In the genomic region with DNA sequence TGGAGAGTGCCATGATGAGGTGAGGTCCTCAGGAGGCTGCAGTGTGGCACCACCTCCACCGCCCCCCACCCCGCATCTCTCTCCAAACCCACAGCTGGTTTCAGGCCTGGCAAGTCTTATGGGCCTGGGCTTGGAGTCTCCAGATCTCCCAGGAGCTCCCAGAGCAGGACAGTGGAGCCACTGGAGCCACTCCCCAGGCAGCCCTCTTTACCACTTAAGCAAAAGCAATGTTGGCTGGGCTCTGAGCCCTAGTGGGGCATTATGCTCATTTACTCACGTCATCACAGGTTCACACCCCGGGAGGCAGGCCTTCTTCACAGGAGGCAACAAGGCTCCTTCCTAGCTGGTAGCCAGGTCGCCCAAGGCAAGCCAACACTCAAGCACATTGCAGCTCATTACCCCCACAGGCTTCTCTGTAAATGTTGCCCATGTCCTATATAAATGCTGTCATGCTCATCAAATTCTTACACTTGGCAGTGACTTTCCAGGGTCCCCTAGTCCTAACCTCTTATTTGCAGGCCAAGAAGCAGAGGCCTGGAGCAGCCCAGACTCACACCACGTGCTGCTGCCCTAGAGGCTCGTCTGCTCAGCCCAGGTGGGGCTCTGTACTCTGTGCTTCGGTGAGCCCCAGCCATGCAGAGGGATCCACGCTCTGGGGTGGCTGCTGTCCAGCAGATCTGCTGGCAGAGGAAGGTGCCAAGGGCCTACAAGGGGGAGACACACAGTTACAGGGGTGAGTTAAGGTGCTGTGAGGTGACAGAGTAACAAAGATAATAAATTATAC, we compare ENCODE assay signal across 26 cellular contexts.
"Had no signal": no experiment of that assay in that cellular context is flagged by ENCODE, and none has a peak within 500 bp of the region (broad histone marks: within the 10 kb centered on the region; RNA-seq: fewer than 3 reads in every experiment).

No MANE protein-coding gene starts in this region.

- H3K36me3 ChIP-seq: gastrocnemius medialis, right lobe of liver, suprapubic skin, tibial nerve, WERI-Rb-1 had no signal

- H3K27me3 ChIP-seq: right lobe of liver, tibial nerve had no signal

- DNase-seq: activated CD4-positive, alpha-beta T cell treated with anti-CD3 and anti-CD28 coated beads for 48 hours; activated CD4-positive, alpha-beta T cell treated with anti-CD3 and anti-CD28 coated beads, Interleukin-2, amount 50 U/mL, for 48 hours; activated CD8-positive, alpha-beta memory T cell treated with anti-CD3 and anti-CD28 coated beads for 24 hours; activated gamma-delta T cell treated with Interleukin-2 at 50 U/mL for 16 hours; activated naive CD8-positive, alpha-beta T cell treated with anti-CD3 and anti-CD28 coated beads, Interleukin-2, amount 50 U/mL, for 24 hours; activated T-cell treated with anti-CD3 and anti-CD28 coated beads, Interleukin-2, amount 50 U/mL, for 24 hours; amygdala; effector CD8-positive, alpha-beta T cell; gastrocnemius medialis; hippocampal formation; mesendoderm; mucosa of descending colon; right lobe of liver; stimulated activated CD4-positive, alpha-beta T cell treated with anti-CD3 and anti-CD28 coated beads, Interleukin-4, amount 100 ng/mL, for 24 hours; T-helper 17 cell; T1000; WERI-Rb-1 had no signal

- H3K27ac ChIP-seq: gastrocnemius medialis, right lobe of liver, skin epidermis, suprapubic skin, tibial nerve, WERI-Rb-1 had no signal

- H3K9me3 ChIP-seq: gastrocnemius medialis, mucosa of descending colon, right lobe of liver, suprapubic skin, tibial nerve had no signal

- H3K4me1 ChIP-seq: gastrocnemius medialis, right lobe of liver, suprapubic skin, tibial nerve had no signal

- H3K4me3 ChIP-seq: gastrocnemius medialis, lung, mucosa of descending colon, right lobe of liver, skin epidermis, suprapubic skin, tibial nerve had no signal

- ATAC-seq: activated CD4-positive, CD25-positive, alpha-beta regulatory T cell treated with anti-CD3 and anti-CD28 coated beads, Interleukin-2, amount 50 U/mL, for 24 hours; activated naive CD8-positive, alpha-beta T cell treated with anti-CD3 and anti-CD28 coated beads, Interleukin-2, amount 50 U/mL, for 24 hours; activated T-helper 17 cell treated with anti-CD3 and anti-CD28 coated beads, Interleukin-2, amount 50 U/mL, for 72 hours; gastrocnemius medialis; left lobe of liver; mucosa of descending colon; right lobe of liver; SK-N-SH treated with all-trans-retinoic acid at 6 μM for 48 hours; stimulated activated memory B cell treated with anti-CD40 and anti-IgM and Interleukin-4, amounts not matched to agents 10 μg/mL and 1 μg/mL and 100 μg/mL, for 72 hours; T-helper 17 cell had no signal
